11 cellular contexts compared by ENCODE assay signal in genomic region chrX:106170318-106170717, GRCh38. TPM values are rescaled to one million over a fixed set of nuclear protein-coding genes. Genes with fewer than 3 reads are reported as not detected.
A peak's percentile ranks its signal among the peaks of the same experiment; 100 is the strongest.
DNase-seq lines count a peak whose midpoint lies in the region; ATAC-seq and TF ChIP-seq lines count a peak whose summit lies in the region.
"Had no signal": no experiment of that assay in that cellular context is flagged by ENCODE, and none has a peak within 500 bp of the region (broad histone marks: within the 10 kb centered on the region; RNA-seq: fewer than 3 reads in every experiment).

No MANE protein-coding gene starts in this region.

- no peak overlapping the region for H2BK5ac ChIP-seq in neuronal stem cell (ENCODE audit: low read length)

- H3K4me1 Mint-ChIP-seq in natural killer cell treated with Interleukin-12 subunit alpha and Interleukin-12 subunit beta and Interleukin-15 and Interleukin-18, amount 100 ng/mL, for 72 hours (ENCODE audit: low read depth in 2 of 2): no peaks in the 10 kb centered on the region

- H3K18ac ChIP-seq in neuronal stem cell (ENCODE audit: low read length): no peak overlapping the region

- in situ Hi-C loops in brain microvascular endothelial cell (cut with HindIII; ENCODE audit: low pct_ligation_motif_present, low sequenced_read_pairs): no loop called here

- no peak overlapping the region for H2AFZ ChIP-seq in neuronal stem cell (ENCODE audit: low read length)

- H3K23ac ChIP-seq in neuronal stem cell (ENCODE audit: low read depth, low read length, poor library complexity): no peak overlapping the region

- no peak overlapping the region for H2AK5ac ChIP-seq in neuronal stem cell (ENCODE audit: low read depth, low read length)

- H2BK15ac ChIP-seq in neuronal stem cell (ENCODE audit: low read length): no peak overlapping the region

- H3K4me1 ChIP-seq in neuronal stem cell (ENCODE audit: control insufficient read depth in 2 of 2, insufficient read depth in 1 of 2, low read depth in 1 of 2, low read length in 2 of 2): no peaks in the 10 kb centered on the region

- H2BK12ac ChIP-seq in neuronal stem cell (ENCODE audit: low read length): no peak overlapping the region

- H3K4ac ChIP-seq in neuronal stem cell (ENCODE audit: low read length): no peak overlapping the region

- H3K4me3 Mint-ChIP-seq in natural killer cell treated with Interleukin-12 subunit alpha and Interleukin-12 subunit beta and Interleukin-15 and Interleukin-18, amount 100 ng/mL, for 72 hours: no peak overlapping the region
- H3K4me3 Mint-ChIP-seq: mesothelial cell of epicardium had no signal

- H3K27ac ChIP-seq in brain microvascular endothelial cell (no peak overlapping the region), neuronal stem cell (replicated peaks; ENCODE audit: low read length) (no peak overlapping the region)

- H3K36me3 Mint-ChIP-seq in natural killer cell treated with Interleukin-12 subunit alpha and Interleukin-12 subunit beta and Interleukin-15 and Interleukin-18, amount 100 ng/mL, for 72 hours: no peaks in the 10 kb centered on the region
- H3K36me3 Mint-ChIP-seq: mesothelial cell of epicardium had no signal

- TF ChIP-seq CTCF in AG09319 (IDR thresholded peaks at IDR 0.05; ENCODE audit: low read depth, low read length) (peak; percentile 42), brain microvascular endothelial cell (IDR thresholded peaks at IDR 0.05; ENCODE audit: low read depth, low read length, missing control alignments) (peak; percentile 65)

- H4K8ac ChIP-seq in neuronal stem cell (ENCODE audit: low read depth, low read length): no peak overlapping the region

- no peak overlapping the region for H3K27ac Mint-ChIP-seq in natural killer cell treated with Interleukin-12 subunit alpha and Interleukin-12 subunit beta and Interleukin-15 and Interleukin-18, amount 100 ng/mL, for 72 hours
- H3K27ac Mint-ChIP-seq: mesothelial cell of epicardium had no signal

- no CpG with 5 or more reads among the region's 1 CpG for WGBS in neuronal stem cell (ENCODE audit: extremely low coverage in 2 of 2, insufficient read length in 2 of 2, insufficient replicate concordance in 1 of 2), 2 donors

- H3K14ac ChIP-seq in neuronal stem cell (ENCODE audit: low read length): no peak overlapping the region

- no peak overlapping the region for H3K4me3 ChIP-seq in brain microvascular endothelial cell (ENCODE audit: low read depth, low read length)
- no peak overlapping the region for H3K4me3 ChIP-seq in neuronal stem cell (ENCODE audit: low read length in 2 of 2)

- H3K4me2 ChIP-seq in neuronal stem cell (ENCODE audit: insufficient read depth, low read length, poor library complexity, severe bottlenecking): no peak overlapping the region

- H3K79me1 ChIP-seq in neuronal stem cell (ENCODE audit: low read depth, low read length): no peaks in the 10 kb centered on the region

- H3K9me3 Mint-ChIP-seq in natural killer cell treated with Interleukin-12 subunit alpha and Interleukin-12 subunit beta and Interleukin-15 and Interleukin-18, amount 100 ng/mL, for 72 hours: no peaks in the 10 kb centered on the region

- H3K36me3 ChIP-seq in brain microvascular endothelial cell (replicated peaks) (no peaks in the 10 kb centered on the region), neuronal stem cell (replicated peaks in 1 of 2; ENCODE audit: control insufficient read depth in 2 of 2, insufficient read depth in 2 of 2, low read length in 2 of 2) (no peaks in the 10 kb centered on the region)

- DNase-seq in AG09319 (ENCODE audit: extremely low read depth, low read depth): no peak
- DNase-seq in HT-29 (ENCODE audit: low spot score): peak; percentile 38
- DNase-seq in brain microvascular endothelial cell: peak; percentile 33
- peak; percentile 3 to 4 for DNase-seq in lung microvascular endothelial cell (ENCODE audit: low read depth in 2 of 2)
- no peak for DNase-seq in natural killer cell treated with Interleukin-12 subunit alpha and Interleukin-12 subunit beta and Interleukin-15 and Interleukin-18, amount 100 ng/mL, for 72 hours (ENCODE audit: low spot score)
- no peak for DNase-seq in neuronal stem cell (ENCODE audit: low spot score)
- DNase-seq: aorta, GDM1 had no signal

- no peak overlapping the region for H4K91ac ChIP-seq in neuronal stem cell (ENCODE audit: low read depth, low read length, poor library complexity)

- no peaks in the 10 kb centered on the region for H3K27me3 ChIP-seq in brain microvascular endothelial cell (replicated peaks)
- H3K27me3 ChIP-seq in neuronal stem cell (ENCODE audit: control insufficient read depth in 3 of 3, insufficient read depth in 3 of 3, low read depth in 1 of 3, low read length in 3 of 3): peaks cover 0 to 10% (median 0%) of the 10 kb centered on the region in 3 experiments

- H2BK120ac ChIP-seq in neuronal stem cell (ENCODE audit: low read depth, low read length): no peak overlapping the region

- H3K27me3 Mint-ChIP-seq in natural killer cell treated with Interleukin-12 subunit alpha and Interleukin-12 subunit beta and Interleukin-15 and Interleukin-18, amount 100 ng/mL, for 72 hours: peaks cover 0 to 3% of the 10 kb centered on the region in 2 donors

- ATAC-seq in natural killer cell treated with Interleukin-12 subunit alpha and Interleukin-12 subunit beta and Interleukin-15 and Interleukin-18, amount 100 ng/mL, for 72 hours: no peak
- ATAC-seq in GM21717 (IDR thresholded peaks at IDR 0.05; ENCODE audit: unreplicated experiment) (no peak), HG03139 (IDR thresholded peaks at IDR 0.05; ENCODE audit: unreplicated experiment) (no peak)

- no peaks in the 10 kb centered on the region for H3K9me3 ChIP-seq in neuronal stem cell (replicated peaks in 1 of 2; ENCODE audit: control insufficient read depth in 2 of 2, insufficient read depth in 1 of 2, low read depth in 1 of 2, low read length in 2 of 2)

- H3K9ac ChIP-seq in neuronal stem cell (ENCODE audit: low read depth, low read length, poor library complexity): no peak overlapping the region

RNA-seq across cellular contexts. Expression of gene PWWP3B, which starts 2.2 kb away (rescaled TPM):
- not detected in 2 replicates for total RNA-seq in HT-29 (2014; rRNA removed; shearing (Covaris generic))
- total RNA-seq in lung microvascular endothelial cell: under 0.01 TPM in 1 of 2 replicates, not detected in the other
- total RNA-seq in natural killer cell treated with Interleukin-12 subunit alpha and Interleukin-12 subunit beta and Interleukin-15 and Interleukin-18, amount 100 ng/mL, for 72 hours: not detected
- polyA plus RNA-seq in neuronal stem cell (2013, experiment 1 of 2): 5.9 TPM
- 6.1 TPM for polyA plus RNA-seq in neuronal stem cell (2013, experiment 2 of 2)

Comparison
In these comparisons a context has a peak if more than half of its experiments do, and no peak if none do; other contexts are left out.
1. DNase-seq: peak in HT-29 (single experiment), brain microvascular endothelial cell (single experiment) and lung microvascular endothelial cell (2 of 2); none in AG09319 (single experiment), natural killer cell treated with Interleukin-12 subunit alpha and Interleukin-12 subunit beta and Interleukin-15 and Interleukin-18, amount 100 ng/mL, for 72 hours (single experiment) and neuronal stem cell (single experiment).